35 cellular contexts compared by ENCODE assay signal in genomic region chr7:20189852-20190251, GRCh38. TPM values are rescaled to one million over a fixed set of nuclear protein-coding genes. Genes with fewer than 3 reads are reported as not detected.
"Had no signal": no experiment of that assay in that cellular context is flagged by ENCODE, and none has a peak within 500 bp of the region (broad histone marks: within the 10 kb centered on the region; RNA-seq: fewer than 3 reads in every experiment).

No MANE protein-coding gene starts in this region.

- H3K27me3 Mint-ChIP-seq: activated B cell treated with CpG ODN at 0.5 μM for 24 hours; activated CD4-positive, alpha-beta memory T cell treated with anti-CD3 and anti-CD28 coated beads, Interleukin-2, amount 10 ng/mL, durations not matched to agents 7 days and 5 days; activated CD8-positive, alpha-beta memory T cell treated with anti-CD3 and anti-CD28 coated beads, Interleukin-2, amount 10 ng/mL, durations not matched to agents 7 days and 5 days; activated naive CD8-positive, alpha-beta T cell treated with anti-CD3 and anti-CD28 coated beads for 36 hours; activated T-helper 17 cell treated with anti-CD3 and anti-CD28 coated beads, Interleukin-2, amount 50 U/mL, for 72 hours; T-cell; T-helper 17 cell had no signal

- H3K36me3 Mint-ChIP-seq: activated naive CD8-positive, alpha-beta T cell treated with anti-CD3 and anti-CD28 coated beads for 36 hours; T-cell had no signal

- H3K36me3 ChIP-seq: brain microvascular endothelial cell, Peyer's patch, SJSA1 had no signal

- H3K9me3 ChIP-seq: Peyer's patch had no signal

- H3K27ac Mint-ChIP-seq: activated CD4-positive, alpha-beta memory T cell treated with anti-CD3 and anti-CD28 coated beads, Interleukin-2, amount 10 ng/mL, durations not matched to agents 7 days and 5 days; activated CD8-positive, alpha-beta memory T cell treated with anti-CD3 and anti-CD28 coated beads, Interleukin-2, amount 10 ng/mL, durations not matched to agents 7 days and 5 days; activated naive CD8-positive, alpha-beta T cell treated with anti-CD3 and anti-CD28 coated beads for 36 hours; activated T-helper 17 cell treated with anti-CD3 and anti-CD28 coated beads, Interleukin-2, amount 50 U/mL, for 72 hours; T-cell; T-helper 17 cell had no signal

- H3K27ac ChIP-seq: brain microvascular endothelial cell, Peyer's patch, VCaP had no signal

- ATAC-seq: activated CD8-positive, alpha-beta memory T cell treated with anti-CD3 and anti-CD28 coated beads, Interleukin-2, amount 10 ng/mL, durations not matched to agents 7 days and 5 days; activated T-helper 17 cell treated with anti-CD3 and anti-CD28 coated beads, Interleukin-2, amount 50 U/mL, for 72 hours; SK-N-SH treated with all-trans-retinoic acid at 6 μM for 48 hours; T-cell; T-helper 17 cell had no signal

- H3K27me3 ChIP-seq: brain microvascular endothelial cell, Peyer's patch, SJSA1 had no signal

- H3K4me1 Mint-ChIP-seq: activated CD4-positive, alpha-beta memory T cell treated with anti-CD3 and anti-CD28 coated beads, Interleukin-2, amount 10 ng/mL, durations not matched to agents 7 days and 5 days; activated CD8-positive, alpha-beta memory T cell treated with anti-CD3 and anti-CD28 coated beads, Interleukin-2, amount 10 ng/mL, durations not matched to agents 7 days and 5 days; activated naive CD8-positive, alpha-beta T cell treated with anti-CD3 and anti-CD28 coated beads for 36 hours; activated T-helper 17 cell treated with anti-CD3 and anti-CD28 coated beads, Interleukin-2, amount 50 U/mL, for 72 hours; T-cell; T-helper 17 cell had no signal

- H3K4me3 ChIP-seq: Peyer's patch, SJSA1 had no signal

- DNase-seq: activated B cell treated with CpG ODN at 0.5 μM for 24 hours; activated CD4-positive, alpha-beta memory T cell treated with anti-CD3 and anti-CD28 coated beads, Interleukin-2, amount 10 ng/mL, durations not matched to agents 7 days and 5 days; activated CD4-positive, alpha-beta T cell treated with anti-CD3 and anti-CD28 coated beads for 4 hours; activated CD4-positive, alpha-beta T cell treated with anti-CD3 and anti-CD28 coated beads, Interleukin-2, amount 50 U/mL, for 1 hour; activated CD4-positive, CD25-positive, alpha-beta regulatory T cell treated with anti-CD3 and anti-CD28 coated beads, Interleukin-2, amount 50 U/mL, for 72 hours; activated CD8-positive, alpha-beta memory T cell treated with anti-CD3 and anti-CD28 coated beads for 24 hours; activated CD8-positive, alpha-beta memory T cell treated with anti-CD3 and anti-CD28 coated beads, Interleukin-2, amount 10 ng/mL, durations not matched to agents 7 days and 5 days; activated CD8-positive, alpha-beta memory T cell treated with anti-CD3 and anti-CD28 coated beads, Interleukin-2, amount 50 U/mL, for 48 hours; activated effector memory CD4-positive, alpha-beta T cell treated with anti-CD3 and anti-CD28 coated beads, Interleukin-2, amount 50 U/mL, for 16 hours; activated naive CD4-positive, alpha-beta T cell; activated naive CD4-positive, alpha-beta T cell treated with anti-CD3 and anti-CD28 coated beads, Interleukin-2, amount 50 U/mL, for 16 hours; activated naive CD8-positive, alpha-beta T cell treated with anti-CD3 and anti-CD28 coated beads for 36 hours; activated T-cell treated with anti-CD3 and anti-CD28 coated beads, Interleukin-2, amount 50 U/mL, for 48 hours; amniotic stem cell; aorta; brain microvascular endothelial cell; central memory CD4-positive, alpha-beta T cell; MM.1S; NCI-H1092 treated with DMSO at 0.1 percent for 48 hours; NCI-H1417; NCI-H187 treated with DMSO at 0.1 percent for 48 hours; NCI-H2081; NCI-H345; NCI-H524 treated with DMSO at 0.1 percent for 48 hours; PC-3; Peyer's patch; RPMI8226; SHP77 treated with DMSO at 0.1 percent for 48 hours; T-cell; T-helper 17 cell; T-helper 9 cell had no signal

- H3K4me1 ChIP-seq: Peyer's patch had no signal

- H3K4me3 Mint-ChIP-seq: activated B cell treated with CpG ODN at 0.5 μM for 24 hours; activated CD4-positive, alpha-beta memory T cell treated with anti-CD3 and anti-CD28 coated beads, Interleukin-2, amount 10 ng/mL, durations not matched to agents 7 days and 5 days; activated CD8-positive, alpha-beta memory T cell treated with anti-CD3 and anti-CD28 coated beads, Interleukin-2, amount 10 ng/mL, durations not matched to agents 7 days and 5 days; activated naive CD8-positive, alpha-beta T cell treated with anti-CD3 and anti-CD28 coated beads for 36 hours; activated T-helper 17 cell treated with anti-CD3 and anti-CD28 coated beads, Interleukin-2, amount 50 U/mL, for 72 hours; T-cell; T-helper 17 cell had no signal

RNA-seq across cellular contexts. Expression of gene MACC1, which starts 27.3 kb away (rescaled TPM):
- total RNA-seq: SJSA1 had no signal
